Comparison of ENCODE assay signal across 14 cellular contexts in the genomic region with DNA sequence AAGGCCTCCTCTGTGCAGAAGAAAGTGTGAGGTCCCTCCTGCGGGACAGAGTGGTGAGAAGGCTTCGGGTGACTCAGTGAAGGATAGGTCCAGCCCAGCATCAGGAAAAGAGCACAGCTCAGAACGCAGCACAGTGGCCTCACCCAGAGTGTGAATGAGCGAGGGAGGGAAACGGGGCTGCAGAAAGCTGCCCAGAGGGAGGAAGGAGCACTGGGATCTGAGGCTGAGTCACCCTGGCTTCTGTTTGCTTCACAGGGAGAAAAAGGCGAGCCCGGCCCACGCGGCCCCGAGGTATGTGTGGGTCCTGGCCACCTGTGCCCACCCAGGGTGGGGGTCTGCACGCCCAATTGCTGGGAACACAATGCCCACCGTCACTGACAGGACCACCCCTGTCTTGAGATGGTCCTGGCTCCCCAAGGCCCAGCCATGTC. TPM values are rescaled to one million over a fixed set of nuclear protein-coding genes. Genes with fewer than 3 reads are reported as not detected.
DNase-seq lines count a peak whose midpoint lies in the region; ATAC-seq and TF ChIP-seq lines count a peak whose summit lies in the region.
"Had no signal": no experiment of that assay in that cellular context is flagged by ENCODE, and none has a peak within 500 bp of the region (broad histone marks: within the 10 kb centered on the region; RNA-seq: fewer than 3 reads in every experiment).

No MANE protein-coding gene starts in this region.

- peaks cover 3% of the 10 kb centered on the region for H3K4me1 Mint-ChIP-seq in chondrocyte (ENCODE audit: low read depth)
- H3K4me1 Mint-ChIP-seq: central memory CD8-positive, alpha-beta T cell had no signal

- H3K4me3 Mint-ChIP-seq in chondrocyte (ENCODE audit: unreplicated experiment) = no peak overlapping the region
- H3K4me3 Mint-ChIP-seq: activated CD8-positive, alpha-beta T cell treated with anti-CD3 and anti-CD28 coated beads for 36 hours; central memory CD8-positive, alpha-beta T cell had no signal

- peaks cover 25% of the 10 kb centered on the region for H3K36me3 Mint-ChIP-seq in chondrocyte (ENCODE audit: low read depth)

- TF ChIP-seq CTCF in HEK293 (tag by site-specific recombination; IDR thresholded peaks at IDR 0.05) = no peak
- no peak for TF ChIP-seq CTCF in chondrocyte (IDR thresholded peaks at IDR 0.05)
- no peak for TF ChIP-seq CTCF in mucosa of descending colon (IDR thresholded peaks at IDR 0.05)

- POLR2A ChIA-PET in HEK293 (lab: Yijun Ruan, JAX) = no interaction called here

- DNase-seq in AG08396 (ENCODE audit: low spot score) = peak; percentile 66
- peak; percentile 49 for DNase-seq in chondrocyte (ENCODE audit: low spot score)
- DNase-seq in mucosa of descending colon = peak in 2 of 3 donors; percentile 6 to 28
- DNase-seq in NCI-H82 (lab: John Stamatoyannopoulos, UW) = no peak
- no peak for DNase-seq in UCSD-AML1 (lab: John Stamatoyannopoulos, UW; ENCODE audit: unreplicated experiment)
- no peak for DNase-seq in germinal center (ENCODE audit: low spot score)
- DNase-seq: activated CD8-positive, alpha-beta T cell treated with anti-CD3 and anti-CD28 coated beads for 36 hours; KBM-7; NCI-H510A treated with DMSO at 0.1 percent for 48 hours had no signal

- no peaks in the 10 kb centered on the region for H3K9me3 Mint-ChIP-seq in chondrocyte (ENCODE audit: low read depth)
- H3K9me3 Mint-ChIP-seq: activated CD8-positive, alpha-beta T cell treated with anti-CD3 and anti-CD28 coated beads for 36 hours; central memory CD8-positive, alpha-beta T cell had no signal

- CTCF ChIA-PET in HEK293 (lab: Yijun Ruan, JAX) = interaction anchor here (0.7 kb wide), 1 partner anchor 203 kb away, joined by 3 read pairs; no protein-coding TSS in a partner anchor

- H3K27me3 Mint-ChIP-seq in chondrocyte (ENCODE audit: low read depth) = no peaks in the 10 kb centered on the region
- H3K27me3 Mint-ChIP-seq: activated CD8-positive, alpha-beta T cell treated with anti-CD3 and anti-CD28 coated beads for 36 hours; central memory CD8-positive, alpha-beta T cell had no signal

- H3K4me3 ChIP-seq in HEK293 (ENCODE audit: low read depth, low read length) (no peak overlapping the region), mucosa of descending colon (no peak overlapping the region)
- H3K4me3 ChIP-seq: heart right ventricle, suprapubic skin had no signal

- peak overlapping the region; percentile 73 for H3K27ac Mint-ChIP-seq in chondrocyte (ENCODE audit: unreplicated experiment)
- H3K27ac Mint-ChIP-seq: activated CD8-positive, alpha-beta T cell treated with anti-CD3 and anti-CD28 coated beads for 36 hours had no signal

- intact Hi-C loops in mucosa of descending colon (cut with DNase I, micrococcal nuclease) = no loop called here

- H3K9me3 ChIP-seq in HEK293 (ENCODE audit: control insufficient read depth, insufficient read depth, low read depth, low read length) (no peaks in the 10 kb centered on the region), mucosa of descending colon (no peaks in the 10 kb centered on the region)
- H3K9me3 ChIP-seq: heart right ventricle, suprapubic skin had no signal

- ATAC-seq in mucosa of descending colon (no peak), HG02588 (IDR thresholded peaks at IDR 0.05; ENCODE audit: unreplicated experiment) (no peak)
- ATAC-seq: activated CD8-positive, alpha-beta T cell treated with anti-CD3 and anti-CD28 coated beads for 36 hours; heart right ventricle had no signal

- H3K36me3 ChIP-seq in HEK293 (ENCODE audit: control insufficient read depth in 2 of 2, insufficient read depth in 1 of 2, low read length in 2 of 2) (peaks cover 0 to 76% of the 10 kb centered on the region in 2 experiments; a peak in 1 of 3 replicates), mucosa of descending colon (ENCODE audit: low read depth) (no peaks in the 10 kb centered on the region)

- H3K4me1 ChIP-seq in HEK293 (ENCODE audit: control insufficient read depth, insufficient read depth, low read length) = no peaks in the 10 kb centered on the region
- no peaks in the 10 kb centered on the region for H3K4me1 ChIP-seq in mucosa of descending colon (ENCODE audit: low read depth)
- H3K4me1 ChIP-seq: heart right ventricle, suprapubic skin had no signal

- H3K27ac ChIP-seq in HEK293 (ENCODE audit: extremely low read depth, low read depth, low read length) = no peak overlapping the region
- H3K27ac ChIP-seq: heart right ventricle, suprapubic skin had no signal

TF ChIP-seq in HEK293, 187 proteins besides CTCF, POLR2A, EP300 and RAD21 (continues in another document):
- TF ChIP-seq ZNF549 (tag by site-specific recombination; IDR thresholded peaks at IDR 0.05) = no peak
- TF ChIP-seq, protein P1, sequence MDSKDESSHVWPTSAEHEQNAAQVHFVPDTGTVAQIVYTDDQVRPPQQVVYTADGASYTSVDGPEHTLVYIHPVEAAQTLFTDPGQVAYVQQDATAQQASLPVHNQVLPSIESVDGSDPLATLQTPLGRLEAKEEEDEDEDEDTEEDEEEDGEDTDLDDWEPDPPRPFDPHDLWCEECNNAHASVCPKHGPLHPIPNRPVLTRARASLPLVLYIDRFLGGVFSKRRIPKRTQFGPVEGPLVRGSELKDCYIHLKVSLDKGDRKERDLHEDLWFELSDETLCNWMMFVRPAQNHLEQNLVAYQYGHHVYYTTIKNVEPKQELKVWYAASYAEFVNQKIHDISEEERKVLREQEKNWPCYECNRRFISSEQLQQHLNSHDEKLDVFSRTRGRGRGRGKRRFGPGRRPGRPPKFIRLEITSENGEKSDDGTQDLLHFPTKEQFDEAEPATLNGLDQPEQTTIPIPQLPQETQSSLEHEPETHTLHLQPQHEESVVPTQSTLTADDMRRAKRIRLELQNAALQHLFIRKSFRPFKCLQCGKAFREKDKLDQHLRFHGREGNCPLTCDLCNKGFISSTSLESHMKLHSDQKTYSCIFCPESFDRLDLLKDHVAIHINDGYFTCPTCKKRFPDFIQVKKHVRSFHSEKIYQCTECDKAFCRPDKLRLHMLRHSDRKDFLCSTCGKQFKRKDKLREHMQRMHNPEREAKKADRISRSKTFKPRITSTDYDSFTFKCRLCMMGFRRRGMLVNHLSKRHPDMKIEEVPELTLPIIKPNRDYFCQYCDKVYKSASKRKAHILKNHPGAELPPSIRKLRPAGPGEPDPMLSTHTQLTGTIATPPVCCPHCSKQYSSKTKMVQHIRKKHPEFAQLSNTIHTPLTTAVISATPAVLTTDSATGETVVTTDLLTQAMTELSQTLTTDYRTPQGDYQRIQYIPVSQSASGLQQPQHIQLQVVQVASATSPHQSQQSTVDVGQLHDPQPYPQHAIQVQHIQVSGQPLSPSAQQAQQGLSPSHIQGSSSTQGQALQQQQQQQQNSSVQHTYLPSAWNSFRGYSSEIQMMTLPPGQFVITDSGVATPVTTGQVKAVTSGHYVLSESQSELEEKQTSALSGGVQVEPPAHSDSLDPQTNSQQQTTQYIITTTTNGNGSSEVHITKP (tag by site-specific recombination; IDR thresholded peaks at IDR 0.05) = peak; percentile 70
- TF ChIP-seq ZBTB17 (tag by site-specific recombination; IDR thresholded peaks at IDR 0.05) = 0 out of 2 replicates have a peak, but pooled peaks have one; percentile 22
- TF ChIP-seq EGR2 (tag by site-specific recombination; IDR thresholded peaks at IDR 0.05; ENCODE audit: low read depth) = peak; percentile 49; the same call in 1 of the 2 replicates
- TF ChIP-seq ZNF596 (tag by site-specific recombination; IDR thresholded peaks at IDR 0.05) = no peak
- TF ChIP-seq, protein P2, sequence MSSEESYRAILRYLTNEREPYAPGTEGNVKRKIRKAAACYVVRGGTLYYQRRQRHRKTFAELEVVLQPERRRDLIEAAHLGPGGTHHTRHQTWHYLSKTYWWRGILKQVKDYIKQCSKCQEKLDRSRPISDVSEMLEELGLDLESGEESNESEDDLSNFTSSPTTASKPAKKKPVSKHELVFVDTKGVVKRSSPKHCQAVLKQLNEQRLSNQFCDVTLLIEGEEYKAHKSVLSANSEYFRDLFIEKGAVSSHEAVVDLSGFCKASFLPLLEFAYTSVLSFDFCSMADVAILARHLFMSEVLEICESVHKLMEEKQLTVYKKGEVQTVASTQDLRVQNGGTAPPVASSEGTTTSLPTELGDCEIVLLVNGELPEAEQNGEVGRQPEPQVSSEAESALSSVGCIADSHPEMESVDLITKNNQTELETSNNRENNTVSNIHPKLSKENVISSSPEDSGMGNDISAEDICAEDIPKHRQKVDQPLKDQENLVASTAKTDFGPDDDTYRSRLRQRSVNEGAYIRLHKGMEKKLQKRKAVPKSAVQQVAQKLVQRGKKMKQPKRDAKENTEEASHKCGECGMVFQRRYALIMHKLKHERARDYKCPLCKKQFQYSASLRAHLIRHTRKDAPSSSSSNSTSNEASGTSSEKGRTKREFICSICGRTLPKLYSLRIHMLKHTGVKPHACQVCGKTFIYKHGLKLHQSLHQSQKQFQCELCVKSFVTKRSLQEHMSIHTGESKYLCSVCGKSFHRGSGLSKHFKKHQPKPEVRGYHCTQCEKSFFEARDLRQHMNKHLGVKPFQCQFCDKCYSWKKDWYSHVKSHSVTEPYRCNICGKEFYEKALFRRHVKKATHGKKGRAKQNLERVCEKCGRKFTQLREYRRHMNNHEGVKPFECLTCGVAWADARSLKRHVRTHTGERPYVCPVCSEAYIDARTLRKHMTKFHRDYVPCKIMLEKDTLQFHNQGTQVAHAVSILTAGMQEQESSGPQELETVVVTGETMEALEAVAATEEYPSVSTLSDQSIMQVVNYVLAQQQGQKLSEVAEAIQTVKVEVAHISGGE (tag by site-specific recombination; conservative IDR thresholded peaks at IDR 0.05; ENCODE audit: low read depth) = no peak
- no peak for TF ChIP-seq OVOL3 (tag by site-specific recombination; IDR thresholded peaks at IDR 0.05)
- TF ChIP-seq ZNF600 (tag by site-specific recombination; IDR thresholded peaks at IDR 0.05) = peak; percentile 66
- TF ChIP-seq, protein P3, sequence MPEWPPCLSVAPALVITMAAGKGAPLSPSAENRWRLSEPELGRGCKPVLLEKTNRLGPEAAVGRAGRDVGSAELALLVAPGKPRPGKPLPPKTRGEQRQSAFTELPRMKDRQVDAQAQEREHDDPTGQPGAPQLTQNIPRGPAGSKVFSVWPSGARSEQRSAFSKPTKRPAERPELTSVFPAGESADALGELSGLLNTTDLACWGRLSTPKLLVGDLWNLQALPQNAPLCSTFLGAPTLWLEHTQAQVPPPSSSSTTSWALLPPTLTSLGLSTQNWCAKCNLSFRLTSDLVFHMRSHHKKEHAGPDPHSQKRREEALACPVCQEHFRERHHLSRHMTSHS (tag by site-specific recombination; IDR thresholded peaks at IDR 0.05) = no peak
- no peak for TF ChIP-seq ZNF211 (tag by site-specific recombination; IDR thresholded peaks at IDR 0.05; ENCODE audit: low read depth)
- 0 out of 2 replicates have a peak, but pooled peaks have one; percentile 22 for TF ChIP-seq ZFHX2 (tag by site-specific recombination; conservative IDR thresholded peaks at IDR 0.05)
- no peak for TF ChIP-seq KLF7 (tag by site-specific recombination; IDR thresholded peaks at IDR 0.05; ENCODE audit: borderline replicate concordance)

RNA-seq across cellular contexts. Expression of a gene that starts 24.3 kb away (rescaled TPM):
- total RNA-seq in chondrocyte (1,314 to 1,671 TPM (median 1,646 TPM) in 3 replicates), mucosa of descending colon (100 to 1,000 TPM in 2 of 3 donors, 10 to 100 TPM in 1; 65.1 to 858 (median 191) TPM)

RNA-seq across cellular contexts. Expression of a gene that starts 33.1 kb away (rescaled TPM):
- 1.7 to 4.1 TPM (median 1.7 TPM) in 3 replicates for total RNA-seq in chondrocyte
- 1 to 10 TPM in 1 of 3 donors, under 1 TPM in 1, not detected in 1; 0.36 to 2.1 TPM for total RNA-seq in mucosa of descending colon
- total RNA-seq: suprapubic skin had no signal

Comparison
In these comparisons a context has a peak if more than half of its experiments do, and no peak if none do; other contexts are left out.
1. DNase-seq: peak in AG08396 (single experiment), chondrocyte (single experiment) and mucosa of descending colon (2 of 3); none in NCI-H82 (single experiment), UCSD-AML1 (single experiment) and germinal center (single experiment).